In the genomic region with DNA sequence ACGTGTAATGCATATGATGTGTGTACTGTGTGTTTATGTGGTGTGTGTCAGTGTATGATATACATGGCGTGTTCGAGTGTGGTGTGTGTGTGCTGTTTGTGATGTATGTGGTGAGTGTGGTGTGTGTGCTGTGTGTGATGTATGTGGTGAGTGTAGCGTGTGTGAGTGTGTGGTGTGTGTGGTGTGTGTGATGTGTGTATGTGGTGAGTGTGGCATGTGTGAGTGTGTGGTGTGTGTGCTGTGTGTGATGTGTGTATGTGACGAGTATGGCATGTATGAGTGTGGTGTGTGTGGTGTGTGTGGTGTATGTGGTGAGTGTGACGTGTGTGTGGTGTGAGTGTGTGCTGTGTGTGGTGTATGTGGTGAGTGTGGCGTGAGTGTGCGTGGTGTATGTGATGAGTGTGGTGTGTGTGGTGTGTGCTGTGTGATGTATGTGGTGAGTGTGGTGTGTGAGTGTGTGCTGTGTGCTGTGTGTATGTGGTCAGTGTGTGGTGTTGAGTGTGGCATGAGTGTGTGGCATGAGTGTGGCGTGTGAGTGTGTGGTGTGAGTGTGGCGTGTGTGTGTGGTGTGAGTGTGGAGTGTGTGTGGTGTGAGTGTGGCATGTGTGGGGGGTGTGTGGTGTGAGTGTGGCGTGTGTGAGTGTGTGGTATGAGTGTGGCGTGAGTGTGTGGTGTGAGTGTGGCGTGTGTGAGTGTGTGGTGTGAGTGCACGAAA, we compare ENCODE assay signal across 23 cellular contexts.
"Had no signal": no experiment of that assay in that cellular context is flagged by ENCODE, and none has a peak within 500 bp of the region (broad histone marks: within the 10 kb centered on the region; RNA-seq: fewer than 3 reads in every experiment).

No MANE protein-coding gene starts in this region.

- H3K4me1 ChIP-seq: esophagus squamous epithelium, heart left ventricle, prostate gland, spleen, upper lobe of left lung had no signal

- H3K27me3 ChIP-seq: brain microvascular endothelial cell, esophagus squamous epithelium, gastroesophageal sphincter, heart left ventricle, ovary, spleen, upper lobe of left lung had no signal

- H3K9me3 ChIP-seq: esophagus squamous epithelium, gastroesophageal sphincter, ovary, prostate gland, thoracic aorta had no signal

- FAIRE-seq: colon, islet of Langerhans had no signal

- DNase-seq: activated CD4-positive, alpha-beta T cell treated with anti-CD3 and anti-CD28 coated beads, Interleukin-2, amount 10 ng/mL, durations not matched to agents 7 days and 5 days; activated CD8-positive, alpha-beta T cell treated with anti-CD3 and anti-CD28 coated beads, Interleukin-2, amount 10 ng/mL, durations not matched to agents 7 days and 5 days; activated gamma-delta T cell treated with Interleukin-2 at 50 U/mL for 16 hours; aorta; brain microvascular endothelial cell; effector memory CD4-positive, alpha-beta T cell; esophagus squamous epithelium; heart left ventricle; left cardiac atrium; midbrain; natural killer cell; ovary; spleen; stimulated activated CD4-positive, alpha-beta T cell treated with anti-CD3 and anti-CD28 coated beads, Interleukin-4, amount 100 ng/mL, for 1 hour; stimulated activated naive CD4-positive, alpha-beta T cell; T-helper 17 cell; upper lobe of left lung had no signal

- H3K4me3 ChIP-seq: esophagus squamous epithelium, gastroesophageal sphincter, heart left ventricle, ovary, prostate gland, spleen, thoracic aorta, upper lobe of left lung had no signal

- H3K27ac ChIP-seq: brain microvascular endothelial cell, esophagus squamous epithelium, gastroesophageal sphincter, heart left ventricle, ovary, prostate gland, spleen, thoracic aorta, upper lobe of left lung had no signal

- H3K36me3 ChIP-seq: brain microvascular endothelial cell, esophagus squamous epithelium, gastroesophageal sphincter, heart left ventricle, ovary, prostate gland, spleen, thoracic aorta, upper lobe of left lung had no signal

- ATAC-seq: activated naive CD4-positive, alpha-beta T cell treated with anti-CD3 and anti-CD28 coated beads, Interleukin-2, amount 50 U/mL, for 72 hours; gastroesophageal sphincter; left cardiac atrium; T-helper 17 cell had no signal
